Comparison of ENCODE assay signal across 7 cellular contexts in genomic region chr16:22189473-22190168, GRCh38. TPM values are rescaled to one million over a fixed set of nuclear protein-coding genes. Genes with fewer than 3 reads are reported as not detected.
DNase-seq lines count a peak whose midpoint lies in the region; ATAC-seq and TF ChIP-seq lines count a peak whose summit lies in the region.

No MANE protein-coding gene starts in this region.

- peaks cover 0 to 9% of the 10 kb centered on the region in 2 donors for H3K4me1 ChIP-seq in lung (ENCODE audit: control insufficient read depth in 2 of 2, insufficient read depth in 2 of 2, low read length in 2 of 2)

- H3K36me3 ChIP-seq in lung (ENCODE audit: control insufficient read depth in 2 of 2, insufficient read depth in 2 of 2, low read length in 2 of 2), result no peaks in the 10 kb centered on the region

- ATAC-seq in GM18499 (IDR thresholded peaks at IDR 0.05; ENCODE audit: insufficient read depth, unreplicated experiment) (peak; percentile 14), HG03135 (IDR thresholded peaks at IDR 0.05; ENCODE audit: unreplicated experiment) (peak; percentile 11), lung (ENCODE audit: insufficient read depth, low FRiP score) (peak; percentile 3), HG03139 (IDR thresholded peaks at IDR 0.05; ENCODE audit: unreplicated experiment) (no peak)

- 0 to 1% methylated on average over 27 of the region's 27 CpGs for WGBS in lung, 2 donors

- no peaks in the 10 kb centered on the region for H3K9me3 ChIP-seq in lung (ENCODE audit: control insufficient read depth in 2 of 2, insufficient read depth in 1 of 2, low read length in 1 of 2)

- DNase-seq in T-helper 9 cell, result peak; percentile 88
- DNase-seq in cerebellar cortex (ENCODE audit: low spot score), result peak; percentile 71
- no peak for DNase-seq in lung (ENCODE audit: low spot score)
- DNase-seq in stimulated activated CD8-positive, alpha-beta memory T cell treated with anti-CD3 and anti-CD28 coated beads, Interleukin-15, amount 100 ng/mL, for 4 hours (ENCODE audit: low read depth in 2 of 2), result peak; percentile 81 to 89

- TF ChIP-seq CTCF in lung (IDR thresholded peaks at IDR 0.05; ENCODE audit: control extremely low read depth, extremely low read depth), result no peak

- H3K27ac ChIP-seq in lung (ENCODE audit: low read depth in 1 of 2, low read length in 1 of 2), result peak overlapping the region; percentile 75 to 93

- no peaks in the 10 kb centered on the region for H3K27me3 ChIP-seq in lung (ENCODE audit: control insufficient read depth, insufficient read depth)

- H3K4me3 ChIP-seq in lung, result peak overlapping the region; percentile 65

RNA-seq across cellular contexts. Expression of gene EEF2K, which starts 16.5 kb away (rescaled TPM):
- total RNA-seq in lung, result 10 to 100 TPM; 27.5 to 40.8 TPM
- 1 to 10 TPM; 5.6 to 7.2 TPM for polyA plus RNA-seq in lung

RNA-seq across cellular contexts. Expression of gene SDR42E2, which starts 27.3 kb away (rescaled TPM):
- under 1 TPM in 1 of 2 donors, not detected in 1; 0.64 TPM for total RNA-seq in lung
- under 1 TPM; 0.10 to 0.11 TPM for polyA plus RNA-seq in lung
